24 cellular contexts compared by ENCODE assay signal in genomic region chr18:13760047-13760446, GRCh38.
"Had no signal": no experiment of that assay in that cellular context is flagged by ENCODE, and none has a peak within 500 bp of the region (broad histone marks: within the 10 kb centered on the region; RNA-seq: fewer than 3 reads in every experiment).

No MANE protein-coding gene starts in this region.

- DNase-seq: naive thymus-derived CD4-positive, alpha-beta T cell; natural killer cell; occipital lobe; pancreas; right cardiac atrium; right lobe of liver; sigmoid colon; small intestine; stimulated activated CD4-positive, alpha-beta T cell treated with anti-CD3 and anti-CD28 coated beads, Interleukin-15, amount 100 ng/mL, for 24 hours; stimulated activated CD4-positive, alpha-beta T cell treated with anti-CD3 and anti-CD28 coated beads, Interleukin-2, amount 100 ng/mL, for 24 hours; stimulated activated CD4-positive, alpha-beta T cell treated with anti-CD3 and anti-CD28 coated beads, Interleukin-2, amount 100 ng/mL, for 48 hours; stimulated activated CD4-positive, alpha-beta T cell treated with anti-CD3 and anti-CD28 coated beads, Interleukin-4, amount 100 ng/mL, for 24 hours; stimulated activated naive B cell treated with anti-CD40 and anti-IgM and Interleukin-4, amounts not matched to agents 10 μg/mL and 1 μg/mL and 100 μg/mL, for 72 hours; stimulated activated naive CD4-positive, alpha-beta T cell treated with Interleukin-2 at 50 U/mL for 16 hours; stomach; thyroid gland; trophoblast cell; upper lobe of left lung had no signal

- H3K27me3 ChIP-seq: neural progenitor cell, pancreas, right lobe of liver, sigmoid colon, stomach, thyroid gland, tibial nerve, upper lobe of left lung, vagina had no signal

- H3K4me1 ChIP-seq: neural progenitor cell, pancreas, sigmoid colon, stomach, tibial nerve, upper lobe of left lung, vagina had no signal

- H3K9ac ChIP-seq: neural progenitor cell had no signal

- H3K9me3 ChIP-seq: pancreas, prostate gland, right lobe of liver, sigmoid colon, thoracic aorta, thyroid gland, upper lobe of left lung, vagina had no signal

- H3K27ac ChIP-seq: neural progenitor cell, pancreas, prostate gland, right lobe of liver, sigmoid colon, stomach, thoracic aorta, thyroid gland, tibial nerve, upper lobe of left lung, vagina had no signal

- H3K36me3 ChIP-seq: neural progenitor cell, prostate gland had no signal

- H3K4me3 ChIP-seq: neural progenitor cell, pancreas, prostate gland, right lobe of liver, sigmoid colon, stomach, thoracic aorta, thyroid gland, tibial nerve, upper lobe of left lung, vagina had no signal

- ATAC-seq: naive thymus-derived CD4-positive, alpha-beta T cell; natural killer cell; pancreas; right cardiac atrium; right lobe of liver; stimulated activated effector memory CD8-positive, alpha-beta T cell treated with anti-CD3 and anti-CD28 coated beads, Interleukin-12 subunit alpha, Interleukin-12 subunit beta, amount 100 ng/mL, for 72 hours; stimulated activated naive B cell treated with anti-CD40 and anti-IgM and Interleukin-4, amounts not matched to agents 10 μg/mL and 1 μg/mL and 100 μg/mL, for 72 hours had no signal
